ENCODE assay signal across 8 cellular contexts in the genomic region with DNA sequence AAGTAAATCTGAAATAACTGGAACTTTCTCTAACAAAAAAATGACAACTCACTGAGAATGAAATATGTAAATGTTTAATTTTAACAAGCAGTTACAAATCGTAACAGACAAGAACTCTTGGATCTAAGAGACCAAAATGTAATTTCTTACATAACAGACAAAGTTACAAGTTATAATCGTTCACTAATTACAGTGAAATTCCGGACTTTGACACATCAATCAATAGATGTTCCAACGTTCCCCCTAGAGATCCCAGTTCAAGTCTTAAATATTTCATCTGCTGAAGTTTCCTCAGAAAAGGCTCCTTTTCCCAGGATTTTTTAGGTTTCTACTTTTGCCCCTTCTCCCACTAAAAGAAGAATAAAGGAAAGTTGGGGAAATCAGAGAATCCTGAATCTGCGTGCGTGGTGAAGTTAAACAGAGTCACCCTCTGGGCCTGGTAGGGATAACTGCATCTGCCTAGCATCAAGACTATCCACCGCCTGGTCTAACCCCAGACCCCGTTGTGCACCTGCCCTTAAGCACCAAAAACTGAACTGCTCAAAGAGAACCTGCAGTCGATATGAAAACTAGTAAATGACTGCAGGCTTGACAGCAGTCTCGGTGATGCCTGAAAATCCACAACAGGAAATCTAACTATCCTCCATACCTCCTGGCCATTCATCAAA. TPM values are rescaled to one million over a fixed set of nuclear protein-coding genes. Genes with fewer than 3 reads are reported as not detected.
DNase-seq lines count a peak whose midpoint lies in the region; ATAC-seq and TF ChIP-seq lines count a peak whose summit lies in the region.

No MANE protein-coding gene starts in this region.

- H3K27ac ChIP-seq in ascending aorta = peak overlapping the region; percentile 93 to 96
- H3K27ac ChIP-seq in layer of hippocampus (ENCODE audit: low read depth, low read length) = peak overlapping the region; percentile 93

- ATAC-seq in activated CD8-positive, alpha-beta memory T cell treated with anti-CD3 and anti-CD28 coated beads, Interleukin-2, amount 10 ng/mL, durations not matched to agents 7 days and 5 days = no peak
- ATAC-seq in GM21423 (IDR thresholded peaks at IDR 0.05; ENCODE audit: unreplicated experiment) = no peak

- no peaks in the 10 kb centered on the region for H3K9me3 Mint-ChIP-seq in activated CD8-positive, alpha-beta memory T cell treated with anti-CD3 and anti-CD28 coated beads, Interleukin-2, amount 10 ng/mL, durations not matched to agents 7 days and 5 days (ENCODE audit: low read depth)

- peak overlapping the region; percentile 90 for H3K4me3 Mint-ChIP-seq in activated CD8-positive, alpha-beta memory T cell treated with anti-CD3 and anti-CD28 coated beads, Interleukin-2, amount 10 ng/mL, durations not matched to agents 7 days and 5 days

- peaks cover 0 to 18% of the 10 kb centered on the region in 2 donors for H3K4me1 ChIP-seq in ascending aorta

- DNase-seq in activated CD8-positive, alpha-beta memory T cell treated with anti-CD3 and anti-CD28 coated beads, Interleukin-2, amount 10 ng/mL, durations not matched to agents 7 days and 5 days = peak; percentile 50
- no peak for DNase-seq in activated CD8-positive, alpha-beta memory T cell treated with anti-CD3 and anti-CD28 coated beads, Interleukin-2, amount 50 U/mL, for 4 hours
- DNase-seq in NB4 (ENCODE audit: low read depth) (peak; percentile 36), ascending aorta (ENCODE audit: low spot score in 2 of 2) (no peak), stromal cell of bone marrow (ENCODE audit: low read depth) (peak; percentile 32), NCI-H2227 (lab: John Stamatoyannopoulos, UW; ENCODE audit: unreplicated experiment) (no peak)

- H3K4me1 Mint-ChIP-seq in activated CD8-positive, alpha-beta memory T cell treated with anti-CD3 and anti-CD28 coated beads, Interleukin-2, amount 10 ng/mL, durations not matched to agents 7 days and 5 days = peaks cover 56% of the 10 kb centered on the region

- H3K4me3 ChIP-seq in NB4 (ENCODE audit: low read depth, low read length) = peak overlapping the region; percentile 64
- H3K4me3 ChIP-seq in ascending aorta = peak overlapping the region; percentile 89 to 95

- H3K27me3 Mint-ChIP-seq in activated CD8-positive, alpha-beta memory T cell treated with anti-CD3 and anti-CD28 coated beads, Interleukin-2, amount 10 ng/mL, durations not matched to agents 7 days and 5 days = no peaks in the 10 kb centered on the region

- TF ChIP-seq CTCF in NB4 (IDR thresholded peaks at IDR 0.05; ENCODE audit: low read depth, low read length) = no peak
- TF ChIP-seq CTCF in ascending aorta (IDR thresholded peaks at IDR 0.05) = no peak

- peaks cover 49% of the 10 kb centered on the region for H3K36me3 Mint-ChIP-seq in activated CD8-positive, alpha-beta memory T cell treated with anti-CD3 and anti-CD28 coated beads, Interleukin-2, amount 10 ng/mL, durations not matched to agents 7 days and 5 days

- H3K9me3 ChIP-seq in ascending aorta = no peaks in the 10 kb centered on the region

- H3K36me3 ChIP-seq in ascending aorta = no peaks in the 10 kb centered on the region

- CTCF ChIA-PET in activated CD8-positive, alpha-beta memory T cell treated with anti-CD3 and anti-CD28 coated beads, Interleukin-2, amount 10 ng/mL, durations not matched to agents 7 days and 5 days (lab: Charles Lee) = interaction anchor here (1.0 kb wide), 3 partner anchors 42 to 55 kb away, joined by 3 to 4 read pairs (median 3); no protein-coding TSS in a partner anchor

- H3K27me3 ChIP-seq in ascending aorta (no peaks in the 10 kb centered on the region), layer of hippocampus (ENCODE audit: control insufficient read depth, insufficient read depth, low read length) (no peaks in the 10 kb centered on the region)

- intact Hi-C loops in ascending aorta (cut with DNase I) = loop anchor here (1.0 to 10.0 kb wide), 4 partner anchors 72 to 1375 kb away; a partner anchor contains a TSS

- no peak for TF ChIP-seq POLR2A in NB4 (IDR thresholded peaks at IDR 0.05; ENCODE audit: extremely low read depth, insufficient read length)

- peak overlapping the region; percentile 91 for H3K27ac Mint-ChIP-seq in activated CD8-positive, alpha-beta memory T cell treated with anti-CD3 and anti-CD28 coated beads, Interleukin-2, amount 10 ng/mL, durations not matched to agents 7 days and 5 days

RNA-seq across cellular contexts. Expression of a gene that starts 2.3 kb away (rescaled TPM):
- 100 to 1,000 TPM in 1 of 2 experiments, 10 to 100 TPM in 1; 81.6 to 112 TPM for total RNA-seq in activated CD8-positive, alpha-beta memory T cell treated with anti-CD3 and anti-CD28 coated beads, Interleukin-2, amount 10 ng/mL, durations not matched to agents 7 days and 5 days
- total RNA-seq in ascending aorta = 39.6 TPM

Comparison
In these comparisons a context has a peak if more than half of its experiments do, and no peak if none do; other contexts are left out.
1. DNase-seq: peak in activated CD8-positive, alpha-beta memory T cell treated with anti-CD3 and anti-CD28 coated beads, Interleukin-2, amount 10 ng/mL, durations not matched to agents 7 days and 5 days (single experiment), NB4 (single experiment) and stromal cell of bone marrow (single experiment); none in activated CD8-positive, alpha-beta memory T cell treated with anti-CD3 and anti-CD28 coated beads, Interleukin-2, amount 50 U/mL, for 4 hours (single experiment), ascending aorta (0 of 2) and NCI-H2227 (single experiment).